In the genomic region with DNA sequence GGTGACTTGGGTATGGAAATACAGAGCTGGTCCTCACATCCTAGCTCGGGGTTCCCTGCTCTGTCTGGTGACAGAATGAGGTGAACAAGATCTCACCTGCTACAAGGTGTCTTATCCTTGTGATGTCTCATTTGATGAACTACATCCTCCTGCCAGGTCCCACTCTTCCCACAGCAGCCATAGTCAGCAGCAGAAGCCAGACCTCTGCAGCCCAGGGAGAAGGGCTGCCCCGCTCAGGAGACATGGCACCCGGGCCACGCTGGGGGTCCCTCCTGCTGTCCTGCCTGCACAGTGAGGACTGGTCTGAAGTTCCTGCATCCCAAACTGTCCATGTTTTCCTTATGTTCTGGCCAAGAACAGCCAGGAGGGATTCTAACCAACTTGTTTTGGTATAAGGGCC, we compare ENCODE assay signal across 11 cellular contexts.
"Had no signal": no experiment of that assay in that cellular context is flagged by ENCODE, and none has a peak within 500 bp of the region (broad histone marks: within the 10 kb centered on the region; RNA-seq: fewer than 3 reads in every experiment).

No MANE protein-coding gene starts in this region.

- H3K27ac ChIP-seq: GM23248 had no signal

- DNase-seq: GM23248, GOT3, H7, H9, HCEC 1CT, HFFc6 had no signal

- H3K4me3 Mint-ChIP-seq: GM23338, H9, HFFc6 had no signal

- FAIRE-seq: H1, H54 had no signal

- H3K9me3 Mint-ChIP-seq: GM23338, H9 had no signal

- H3K9me3 ChIP-seq: HAP-1 had no signal

- H3K4me1 ChIP-seq: HAP-1 had no signal

- ATAC-seq: GM23338, HCT116 had no signal

- H3K4me2 ChIP-seq: GM23338 had no signal

- H3K9ac ChIP-seq: GM23248 had no signal

- H3K27ac Mint-ChIP-seq: GM23338, H9, HFFc6 had no signal

- H3K36me3 ChIP-seq: HAP-1 had no signal

- H3K4me3 ChIP-seq: GM23248, GM23338, HAP-1 had no signal

- H2AFZ ChIP-seq: GM23248, GM23338 had no signal
